In genomic region chr9:75866273-75866871, GRCh38 we compare ENCODE assay signal across 8 cellular contexts. TPM values are rescaled to one million over a fixed set of nuclear protein-coding genes. Genes with fewer than 3 reads are reported as not detected.
DNase-seq lines count a peak whose midpoint lies in the region; ATAC-seq and TF ChIP-seq lines count a peak whose summit lies in the region.

No MANE protein-coding gene starts in this region.

- no peaks in the 10 kb centered on the region for H3K36me3 ChIP-seq in prostate gland

- no peaks in the 10 kb centered on the region for H3K9me3 ChIP-seq in prostate gland

- H3K4me1 ChIP-seq in prostate gland (replicated peaks), result no peaks in the 10 kb centered on the region

- TF ChIP-seq POLR2A in prostate gland (IDR thresholded peaks at IDR 0.05), result no peak

- CTCF ChIA-PET in activated CD8-positive, alpha-beta T cell treated with anti-CD3 and anti-CD28 coated beads for 36 hours (lab: Charles Lee), result interaction anchor here (0.6 to 2.8 kb wide), 23 partner anchors 8 to 579 kb away, joined by 3 to 34 read pairs (median 3); no protein-coding TSS in a partner anchor

- POLR2A ChIA-PET in activated CD8-positive, alpha-beta T cell treated with anti-CD3 and anti-CD28 coated beads for 36 hours (lab: Charles Lee), result interaction anchor here (0.7 kb wide), 1 partner anchor 28 kb away, joined by 4 read pairs; no protein-coding TSS in a partner anchor

- 56% methylated on average over 2 of the region's 2 CpGs for WGBS in prostate gland

- DNase-seq in DMS153 treated with DMSO at 0.1 percent for 48 hours (lab: John Stamatoyannopoulos, UW; ENCODE audit: unreplicated experiment) (peak; percentile 4), NCI-H128 (lab: John Stamatoyannopoulos, UW; ENCODE audit: unreplicated experiment) (peak; percentile 36), foreskin melanocyte (peak; percentile 15), prostate gland (ENCODE audit: low spot score) (peak; percentile 35)
- DNase-seq in activated CD8-positive, alpha-beta T cell treated with anti-CD3 and anti-CD28 coated beads for 36 hours, result peak; percentile 71

- peak; percentile 60 for ATAC-seq in GM21390 (IDR thresholded peaks at IDR 0.05; ENCODE audit: unreplicated experiment)
- ATAC-seq in activated CD8-positive, alpha-beta T cell treated with anti-CD3 and anti-CD28 coated beads for 36 hours, result peak; percentile 30
- no peak for ATAC-seq in GM19463 (IDR thresholded peaks at IDR 0.05; ENCODE audit: unreplicated experiment)
- no peak for ATAC-seq in GM18519 (IDR thresholded peaks at IDR 0.05; ENCODE audit: low FRiP score, unreplicated experiment)

- no peak overlapping the region for H3K27ac Mint-ChIP-seq in activated CD8-positive, alpha-beta T cell treated with anti-CD3 and anti-CD28 coated beads for 36 hours

- H3K27me3 Mint-ChIP-seq in activated CD8-positive, alpha-beta T cell treated with anti-CD3 and anti-CD28 coated beads for 36 hours, result no peaks in the 10 kb centered on the region

- no peak overlapping the region for H3K27ac ChIP-seq in prostate gland

- H3K36me3 Mint-ChIP-seq in activated CD8-positive, alpha-beta T cell treated with anti-CD3 and anti-CD28 coated beads for 36 hours (ENCODE audit: low read depth), result no peaks in the 10 kb centered on the region

- H3K27me3 ChIP-seq in prostate gland (replicated peaks; ENCODE audit: insufficient read depth), result no peaks in the 10 kb centered on the region

- no peak overlapping the region for H3K4me3 ChIP-seq in prostate gland

- TF ChIP-seq CTCF in activated CD8-positive, alpha-beta T cell treated with anti-CD3 and anti-CD28 coated beads for 36 hours (IDR thresholded peaks at IDR 0.05), result peak; percentile 76
- TF ChIP-seq CTCF in prostate gland (IDR thresholded peaks at IDR 0.05), result peak; percentile 38 to 68 (median 60)

- intact Hi-C loops in activated CD8-positive, alpha-beta T cell treated with anti-CD3 and anti-CD28 coated beads for 36 hours (cut with micrococcal nuclease), result loop anchor here (10.0 kb wide), 1 partner anchor 428 kb away; no protein-coding TSS in a partner anchor
- intact Hi-C loops in prostate gland (cut with DNase I), result loop anchor here (10.0 kb wide), 3 partner anchors 438 to 672 kb away; no protein-coding TSS in a partner anchor

- H3K9me3 Mint-ChIP-seq in activated CD8-positive, alpha-beta T cell treated with anti-CD3 and anti-CD28 coated beads for 36 hours, result no peaks in the 10 kb centered on the region

- peaks cover 18% of the 10 kb centered on the region for H3K4me1 Mint-ChIP-seq in activated CD8-positive, alpha-beta T cell treated with anti-CD3 and anti-CD28 coated beads for 36 hours (ENCODE audit: low read depth)

- no peak overlapping the region for H3K4me3 Mint-ChIP-seq in activated CD8-positive, alpha-beta T cell treated with anti-CD3 and anti-CD28 coated beads for 36 hours

RNA-seq across cellular contexts. Expression of gene PCSK5, which starts 24.1 kb away (rescaled TPM):
- total RNA-seq in activated CD8-positive, alpha-beta T cell treated with anti-CD3 and anti-CD28 coated beads for 36 hours, result 1 to 10 TPM; 4.7 to 5.2 TPM
- total RNA-seq in prostate gland, result 10 to 100 TPM in 1 of 2 donors, 1 to 10 TPM in 1; 2.4 to 32.2 TPM

Comparison
In these comparisons a context has a peak if more than half of its experiments do, and no peak if none do; other contexts are left out.
1. DNase-seq: peak in every context shown above with its lines; median percentile 71 in activated CD8-positive, alpha-beta T cell treated with anti-CD3 and anti-CD28 coated beads for 36 hours; 36 in NCI-H128; 35 in prostate gland; 15 in foreskin melanocyte; 4 in DMS153 treated with DMSO at 0.1 percent for 48 hours.
2. ATAC-seq: peak in GM21390 (single experiment) and activated CD8-positive, alpha-beta T cell treated with anti-CD3 and anti-CD28 coated beads for 36 hours (single experiment); none in GM19463 (single experiment) and GM18519 (single experiment).